ENCODE assay signal across 17 cellular contexts in genomic region chr15:92151741-92152140, GRCh38.
"Had no signal": no experiment of that assay in that cellular context is flagged by ENCODE, and none has a peak within 500 bp of the region (broad histone marks: within the 10 kb centered on the region; RNA-seq: fewer than 3 reads in every experiment).

No MANE protein-coding gene starts in this region.

- DNase-seq: activated CD4-positive, alpha-beta memory T cell treated with anti-CD3 and anti-CD28 coated beads, Interleukin-2, amount 10 ng/mL, durations not matched to agents 7 days and 5 days; activated CD4-positive, alpha-beta T cell treated with anti-CD3 and anti-CD28 coated beads for 1 hour; activated CD4-positive, alpha-beta T cell treated with anti-CD3 and anti-CD28 coated beads for 4 hours; activated CD4-positive, alpha-beta T cell treated with anti-CD3 and anti-CD28 coated beads, Interleukin-2, amount 10 ng/mL, durations not matched to agents 7 days and 5 days; activated CD4-positive, alpha-beta T cell treated with anti-CD3 and anti-CD28 coated beads, Interleukin-2, amount 50 U/mL, for 4 hours; activated gamma-delta T cell; activated naive CD4-positive, alpha-beta T cell; activated naive CD4-positive, alpha-beta T cell treated with anti-CD3 and anti-CD28 coated beads, Interleukin-2, amount 10 ng/mL, durations not matched to agents 7 days and 5 days; activated naive CD8-positive, alpha-beta T cell treated with anti-CD3 and anti-CD28 coated beads, Interleukin-2, amount 10 ng/mL, durations not matched to agents 7 days and 5 days; activated T-cell treated with anti-CD3 and anti-CD28 coated beads for 4 hours; activated T-cell treated with anti-CD3 and anti-CD28 coated beads, Interleukin-2, amount 50 U/mL, for 24 hours; activated T-cell treated with anti-CD3 and anti-CD28 coated beads, Interleukin-2, amount 50 U/mL, for 72 hours; dermis blood vessel endothelial cell; effector CD8-positive, alpha-beta T cell; esophagus squamous epithelium; foreskin melanocyte; heart right ventricle had no signal
